Comparison of ENCODE assay signal across 8 cellular contexts in the genomic region with DNA sequence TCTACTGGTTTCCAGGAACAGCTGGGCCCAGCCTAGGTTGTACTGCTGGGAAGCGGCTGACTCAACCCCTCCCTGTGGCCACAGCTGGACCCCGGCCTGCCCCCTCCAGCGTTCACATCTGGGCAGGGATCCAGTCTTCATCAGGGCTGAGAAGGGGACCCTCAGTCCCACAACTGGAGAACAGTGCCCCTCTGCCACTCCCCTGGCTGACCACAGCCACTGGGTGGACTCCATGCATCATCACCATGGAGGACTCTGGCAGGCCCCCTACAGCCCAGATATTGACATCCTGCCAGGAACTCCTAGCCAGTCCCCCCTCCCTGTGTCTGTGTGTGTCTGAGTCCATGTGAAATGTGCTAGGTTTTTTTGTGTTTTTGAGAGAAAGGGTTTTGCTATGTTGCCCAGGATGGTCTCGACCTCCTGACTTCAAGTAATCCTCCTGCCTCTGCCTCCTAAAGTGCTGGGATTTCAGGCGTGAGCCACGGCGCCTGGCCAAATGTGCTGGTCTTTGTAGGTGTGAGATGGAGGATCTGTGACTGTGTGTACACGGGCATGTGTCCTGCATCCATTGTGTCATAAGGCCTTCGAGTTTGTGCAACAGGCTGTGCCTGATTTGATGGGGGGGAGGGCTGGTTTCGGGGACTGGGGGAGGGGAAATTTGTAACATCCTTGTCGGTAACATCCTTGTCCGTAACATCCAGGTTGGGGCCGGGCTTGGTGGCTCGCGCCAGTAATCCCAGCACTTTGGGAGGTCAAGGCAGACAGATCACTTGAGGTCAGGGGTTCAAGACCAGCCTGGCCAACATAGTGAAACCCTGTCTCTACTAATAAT. TPM values are rescaled to one million over a fixed set of nuclear protein-coding genes. Genes with fewer than 3 reads are reported as not detected.
A peak's percentile ranks its signal among the peaks of the same experiment; 100 is the strongest.
DNase-seq lines count a peak whose midpoint lies in the region; ATAC-seq, FAIRE-seq and TF ChIP-seq lines count a peak whose summit lies in the region.

No MANE protein-coding gene starts in this region.

- peak overlapping the region; percentile 52 for H3K9ac ChIP-seq in endothelial cell of umbilical vein (replicated peaks; ENCODE audit: extremely low read depth, insufficient read depth, low read length)

- peak; percentile 8 for TF ChIP-seq CTCF in GM20000 (IDR thresholded peaks at IDR 0.05; ENCODE audit: extremely low read depth, missing control alignments)
- TF ChIP-seq CTCF in endothelial cell of umbilical vein (IDR thresholded peaks at IDR 0.05; ENCODE audit: extremely low read depth in 1 of 2, insufficient read depth in 1 of 2, low read depth in 1 of 2, low read length in 2 of 2), result peak in 1 of 2 donors; percentile 5
- no peak for TF ChIP-seq CTCF in natural killer cell (IDR thresholded peaks at IDR 0.05)

- no TSS peak for BruUV-seq in endothelial cell of umbilical vein (replicated peaks; lab: Mats Ljungman, UMichigan)

- H3K9me1 ChIP-seq in endothelial cell of umbilical vein (replicated peaks; ENCODE audit: control insufficient read depth, extremely low read depth, insufficient read depth, low read length), result no peaks in the 10 kb centered on the region

- ATAC-seq in SK-N-SH treated with all-trans-retinoic acid at 6 μM for 48 hours (peak; percentile 5; the same call in 1 of the 3 replicates), natural killer cell (no peak)

- no peaks in the 10 kb centered on the region for H3K9me3 Mint-ChIP-seq in natural killer cell

- DNase-seq in AG20443 (ENCODE audit: low spot score) (peak; percentile 50), GM20000 (ENCODE audit: low spot score) (no peak), endothelial cell of umbilical vein (ENCODE audit: low read depth, low spot score) (peak; percentile 67), natural killer cell (no peak), NCI-H128 (lab: John Stamatoyannopoulos, UW; ENCODE audit: unreplicated experiment) (no peak), HuH-7.5 (ENCODE audit: low spot score) (no peak)
- no peak for DNase-seq in stimulated activated naive CD4-positive, alpha-beta T cell (lab: John Stamatoyannopoulos, UW)

- no peak for TF ChIP-seq POLR2A in endothelial cell of umbilical vein (IDR thresholded peaks at IDR 0.05; ENCODE audit: low read depth, low read length)

- H3K4me1 ChIP-seq in endothelial cell of umbilical vein (ENCODE audit: control insufficient read depth, extremely low read depth, insufficient read depth, low read length), result peaks cover 30% of the 10 kb centered on the region

- H3K4me1 Mint-ChIP-seq in natural killer cell, result peaks cover 16 to 36% of the 10 kb centered on the region in 2 donors

- peak; percentile 82 for FAIRE-seq in endothelial cell of umbilical vein (lab: Jason Lieb, UNC)

- H3K27ac ChIP-seq in endothelial cell of umbilical vein (ENCODE audit: insufficient read depth, low read depth, low read length), result peak overlapping the region; percentile 82

- no peaks in the 10 kb centered on the region for H3K79me2 ChIP-seq in endothelial cell of umbilical vein (ENCODE audit: control insufficient read depth, insufficient read depth, low read length)

- peak overlapping the region; percentile 34 to 90 for H3K27ac Mint-ChIP-seq in natural killer cell

- no peaks in the 10 kb centered on the region for H3K36me3 Mint-ChIP-seq in natural killer cell

- no peak overlapping the region for H3K4me3 ChIP-seq in endothelial cell of umbilical vein (replicated peaks in 1 of 3; ENCODE audit: insufficient read depth in 1 of 3, low read depth in 1 of 3, low read length in 3 of 3)

- H3K4me2 ChIP-seq in endothelial cell of umbilical vein (ENCODE audit: insufficient read depth, low read length), result peak overlapping the region; percentile 57

- H3K36me3 ChIP-seq in endothelial cell of umbilical vein (ENCODE audit: control insufficient read depth in 2 of 2, extremely low read depth in 1 of 2, insufficient read depth in 2 of 2, low read length in 2 of 2), result no peaks in the 10 kb centered on the region

- intact Hi-C loops in endothelial cell of umbilical vein (cut with micrococcal nuclease) (no loop called here), natural killer cell (cut with micrococcal nuclease) (no loop called here)

- peak overlapping the region; percentile 49 for H3K4me3 Mint-ChIP-seq in natural killer cell

- no peak overlapping the region for H2AFZ ChIP-seq in endothelial cell of umbilical vein (ENCODE audit: low read depth, low read length)

- CTCF ChIA-PET in endothelial cell of umbilical vein (lab: Charles Lee), result interaction anchor here (4.9 to 10.3 kb wide), 3 partner anchors 8 to 18 kb away, joined by 48 to 387 read pairs (median 144); a partner anchor contains a TSS

- POLR2A ChIA-PET in endothelial cell of umbilical vein (lab: Charles Lee), result interaction anchor here (0.9 to 5.2 kb wide), 2 partner anchors 13 to 18 kb away, joined by 4 to 94 read pairs; a partner anchor contains a TSS

- no peaks in the 10 kb centered on the region for H3K27me3 ChIP-seq in endothelial cell of umbilical vein (ENCODE audit: control insufficient read depth in 2 of 2, insufficient read depth in 2 of 2, low read length in 2 of 2)

- H3K27me3 Mint-ChIP-seq in natural killer cell (ENCODE audit: low read depth in 2 of 2), result no peaks in the 10 kb centered on the region

- dilution Hi-C loops in endothelial cell of umbilical vein (cut with MboI; ENCODE audit: extremely low pct_ligation_motif_present, low sequenced_read_pairs), result no loop called here

- no peaks in the 10 kb centered on the region for H4K20me1 ChIP-seq in endothelial cell of umbilical vein (replicated peaks; ENCODE audit: control insufficient read depth, extremely low read depth, insufficient read depth, low read length)

- H3K9me3 ChIP-seq in endothelial cell of umbilical vein (replicated peaks; ENCODE audit: control insufficient read depth, insufficient read depth, low read length), result no peaks in the 10 kb centered on the region

TF ChIP-seq in SK-N-SH treated with all-trans-retinoic acid at 6 μM for 48 hours, 23 proteins besides CTCF, POLR2A, EP300 and RAD21 (continues in another document):
- no peak for TF ChIP-seq ZNF70 (CRISPR knock-in tag; IDR thresholded peaks at IDR 0.05)
- no peak for TF ChIP-seq BACH2 (CRISPR knock-in tag; IDR thresholded peaks at IDR 0.05; ENCODE audit: borderline replicate concordance)

TF ChIP-seq in endothelial cell of umbilical vein, 7 proteins besides CTCF, POLR2A, EP300 and RAD21 (continues in another document):
- TF ChIP-seq GATA2 (IDR thresholded peaks at IDR 0.05; ENCODE audit: insufficient read depth, insufficient read length, low read depth, low read length), result no peak

RNA-seq across cellular contexts. Expression of a gene that starts 4.0 kb away (rescaled TPM):
- total RNA-seq in endothelial cell of umbilical vein (17.3 and 20.0 TPM in 2 replicates), natural killer cell (10 to 100 TPM; 13.3 to 15.3 (median 13.9) TPM)
- polyA plus RNA-seq in endothelial cell of umbilical vein, result 7.6 and 8.0 TPM in 2 replicates
- polyA plus RNA-seq in endothelial cell of umbilical vein (2011; cell fraction: cytosol; rRNA removed), result 4.0 and 4.8 TPM in 2 replicates
- polyA plus RNA-seq in endothelial cell of umbilical vein (2011; cell fraction: nucleus; rRNA removed), result 49.2 and 50.7 TPM in 2 replicates
- polyA plus RNA-seq in endothelial cell of umbilical vein (2012), result 9.4 and 14.5 TPM in 2 replicates
- polyA minus RNA-seq in endothelial cell of umbilical vein, result 11.5 and 14.9 TPM in 2 replicates
- polyA minus RNA-seq in endothelial cell of umbilical vein (2011; cell fraction: cytosol; rRNA and poly(A)+ RNA removed), result 5.0 TPM
- polyA minus RNA-seq in endothelial cell of umbilical vein (2011; cell fraction: nucleus; rRNA and poly(A)+ RNA removed), result 15.1 and 18.5 TPM in 2 replicates

RNA-seq across cellular contexts. Expression of a gene that starts 11.9 kb away (rescaled TPM):
- total RNA-seq in endothelial cell of umbilical vein (22.8 and 31.6 TPM in 2 replicates), natural killer cell (100 to 1,000 TPM; 781 to 903 (median 859) TPM)
- 72.9 and 74.4 TPM in 2 replicates for polyA plus RNA-seq in endothelial cell of umbilical vein
- 26.6 and 63.6 TPM in 2 replicates for polyA plus RNA-seq in endothelial cell of umbilical vein (2011; cell fraction: cytosol; rRNA removed)
- 92.2 and 120 TPM in 2 replicates for polyA plus RNA-seq in endothelial cell of umbilical vein (2011; cell fraction: nucleus; rRNA removed)
- polyA plus RNA-seq in endothelial cell of umbilical vein (2012), result 11.7 and 24.3 TPM in 2 replicates
- polyA minus RNA-seq in endothelial cell of umbilical vein, result 12.4 and 15.3 TPM in 2 replicates
- 126 TPM for polyA minus RNA-seq in endothelial cell of umbilical vein (2011; cell fraction: cytosol; rRNA and poly(A)+ RNA removed)
- polyA minus RNA-seq in endothelial cell of umbilical vein (2011; cell fraction: nucleus; rRNA and poly(A)+ RNA removed), result 21.6 and 61.5 TPM in 2 replicates

RNA-seq across cellular contexts. Expression of a gene that starts 22.2 kb away (rescaled TPM):
- total RNA-seq in endothelial cell of umbilical vein, result 247 and 255 TPM in 2 replicates
- 490 and 492 TPM in 2 replicates for polyA plus RNA-seq in endothelial cell of umbilical vein
- 437 and 438 TPM in 2 replicates for polyA plus RNA-seq in endothelial cell of umbilical vein (2011; cell fraction: cytosol; rRNA removed)
- 163 and 200 TPM in 2 replicates for polyA plus RNA-seq in endothelial cell of umbilical vein (2011; cell fraction: nucleus; rRNA removed)
- 389 and 460 TPM in 2 replicates for polyA plus RNA-seq in endothelial cell of umbilical vein (2012)
- 168 and 191 TPM in 2 replicates for polyA minus RNA-seq in endothelial cell of umbilical vein
- polyA minus RNA-seq in endothelial cell of umbilical vein (2011; cell fraction: cytosol; rRNA and poly(A)+ RNA removed), result 491 TPM
- polyA minus RNA-seq in endothelial cell of umbilical vein (2011; cell fraction: nucleus; rRNA and poly(A)+ RNA removed), result 32.8 and 38.3 TPM in 2 replicates
- total RNA-seq in natural killer cell, result 10 to 100 TPM; 28.8 to 67.1 (median 66.9) TPM

RNA-seq across cellular contexts. Expression of a gene that starts 22.5 kb away (rescaled TPM):
- total RNA-seq in endothelial cell of umbilical vein (13.2 and 15.9 TPM in 2 replicates), natural killer cell (1 to 10 TPM; 1.7 to 2.8 (median 2.2) TPM)
- polyA plus RNA-seq in endothelial cell of umbilical vein, result 2.6 TPM in 1 of 2 replicates, not detected in the other
- polyA plus RNA-seq in endothelial cell of umbilical vein (2011; cell fraction: cytosol; rRNA removed), result 2.1 and 3.7 TPM in 2 replicates
- polyA plus RNA-seq in endothelial cell of umbilical vein (2011; cell fraction: nucleus; rRNA removed), result 1.5 and 2.3 TPM in 2 replicates
- polyA plus RNA-seq in endothelial cell of umbilical vein (2012), result 9.7 and 11.2 TPM in 2 replicates
- not detected in 2 replicates for polyA minus RNA-seq in endothelial cell of umbilical vein
- polyA minus RNA-seq in endothelial cell of umbilical vein (2011; cell fraction: cytosol; rRNA and poly(A)+ RNA removed), result not detected
- not detected in 2 replicates for polyA minus RNA-seq in endothelial cell of umbilical vein (2011; cell fraction: nucleus; rRNA and poly(A)+ RNA removed)

RNA-seq across cellular contexts. Expression of a gene that starts 27.0 kb away (rescaled TPM):
- 25.6 and 28.5 TPM in 2 replicates for total RNA-seq in endothelial cell of umbilical vein
- polyA plus RNA-seq in endothelial cell of umbilical vein, result 36.7 and 45.4 TPM in 2 replicates
- 37.3 and 43.6 TPM in 2 replicates for polyA plus RNA-seq in endothelial cell of umbilical vein (2011; cell fraction: cytosol; rRNA removed)
- polyA plus RNA-seq in endothelial cell of umbilical vein (2011; cell fraction: nucleus; rRNA removed), result 20.3 and 27.2 TPM in 2 replicates
- polyA plus RNA-seq in endothelial cell of umbilical vein (2012), result 23.5 and 28.2 TPM in 2 replicates
- 33.3 and 34.1 TPM in 2 replicates for polyA minus RNA-seq in endothelial cell of umbilical vein
- polyA minus RNA-seq in endothelial cell of umbilical vein (2011; cell fraction: cytosol; rRNA and poly(A)+ RNA removed), result 111 TPM
- polyA minus RNA-seq in endothelial cell of umbilical vein (2011; cell fraction: nucleus; rRNA and poly(A)+ RNA removed), result 5.2 and 5.4 TPM in 2 replicates
- 1 to 10 TPM; 6.6 to 8.7 (median 7.4) TPM for total RNA-seq in natural killer cell

Comparison
In these comparisons a context has a peak if more than half of its experiments do, and no peak if none do; other contexts are left out.
1. DNase-seq: peak in AG20443 (single experiment) and endothelial cell of umbilical vein (single experiment); none in GM20000 (single experiment), natural killer cell (single experiment), NCI-H128 (single experiment), stimulated activated naive CD4-positive, alpha-beta T cell (0 of 6) and HuH-7.5 (single experiment).
2. RNA of a gene that starts 11.9 kb away (total RNA-seq): 781 to 903 TPM in natural killer cell; 22.8 to 31.6 TPM in endothelial cell of umbilical vein; every median in the first group is over 10 times any median in the second.